Comparison of ENCODE assay signal across 8 cellular contexts in genomic region chr14:22870811-22871199, GRCh38. TPM values are rescaled to one million over a fixed set of nuclear protein-coding genes. Genes with fewer than 3 reads are reported as not detected.
DNase-seq lines count a peak whose midpoint lies in the region; ATAC-seq, FAIRE-seq and TF ChIP-seq lines count a peak whose summit lies in the region.

No MANE protein-coding gene starts in this region.

- H3K9me3 ChIP-seq in kidney (ENCODE audit: control insufficient read depth in 1 of 2, low read length in 2 of 2) (no peaks in the 10 kb centered on the region), thyroid gland (no peaks in the 10 kb centered on the region)

- intact Hi-C loops in kidney (cut with DNase I) (no loop called here), thyroid gland (cut with DNase I) (no loop called here), head of caudate nucleus (cut with DNase I) (no loop called here)

- H3K4me1 ChIP-seq in kidney (ENCODE audit: control insufficient read depth in 1 of 2, insufficient read depth in 1 of 2, low read depth in 1 of 2, low read length in 2 of 2) (peaks cover 6 to 12% of the 10 kb centered on the region in 2 donors), thyroid gland (peaks cover 14 to 28% of the 10 kb centered on the region in 2 donors)

- ATAC-seq in GM19463 (IDR thresholded peaks at IDR 0.05; ENCODE audit: unreplicated experiment) (peak; percentile 26), HG03520 (IDR thresholded peaks at IDR 0.05; ENCODE audit: unreplicated experiment) (peak; percentile 42)

- H3K9ac ChIP-seq in kidney (ENCODE audit: low read length in 2 of 2): peak overlapping the region; percentile 39 to 47

- H3K27me3 ChIP-seq in thyroid gland: no peaks in the 10 kb centered on the region

- no peaks in the 10 kb centered on the region for H3K27me3 Mint-ChIP-seq in activated naive CD8-positive, alpha-beta T cell treated with anti-CD3 and anti-CD28 coated beads for 36 hours

- peak overlapping the region; percentile 89 for H3K4me3 Mint-ChIP-seq in activated naive CD8-positive, alpha-beta T cell treated with anti-CD3 and anti-CD28 coated beads for 36 hours

- peak overlapping the region; percentile 99 for H3K27ac Mint-ChIP-seq in activated naive CD8-positive, alpha-beta T cell treated with anti-CD3 and anti-CD28 coated beads for 36 hours

- 6 to 11% methylated on average over 1 of the region's 1 CpG for WGBS in thyroid gland, 2 donors

- H3K4me1 Mint-ChIP-seq in activated naive CD8-positive, alpha-beta T cell treated with anti-CD3 and anti-CD28 coated beads for 36 hours: peaks cover 29% of the 10 kb centered on the region

- DNase-seq in AG10803 (ENCODE audit: low read depth) (no peak), kidney (no peak), thyroid gland (no peak), head of caudate nucleus (no peak), NCI-H2081 (lab: John Stamatoyannopoulos, UW) (no peak)
- DNase-seq in activated naive CD8-positive, alpha-beta T cell treated with anti-CD3 and anti-CD28 coated beads for 36 hours: no peak

- TF ChIP-seq CTCF in AG10803 (conservative IDR thresholded peaks at IDR 0.05; ENCODE audit: low read length) (no peak), kidney (IDR thresholded peaks at IDR 0.05; ENCODE audit: borderline replicate concordance, extremely low read depth, insufficient read depth) (no peak), thyroid gland (IDR thresholded peaks at IDR 0.05) (no peak)

- H3K9me3 Mint-ChIP-seq in activated naive CD8-positive, alpha-beta T cell treated with anti-CD3 and anti-CD28 coated beads for 36 hours: no peaks in the 10 kb centered on the region

- no peak for TF ChIP-seq POLR2A in thyroid gland (IDR thresholded peaks at IDR 0.05)

- H3K27ac ChIP-seq in kidney (ENCODE audit: low read depth in 2 of 2, low read length in 2 of 2) (peak overlapping the region; percentile 98 to 99), thyroid gland (peak overlapping the region; percentile 96 to 100 (median 97))

- no peak for FAIRE-seq in kidney (lab: Jason Lieb, UNC)

- H3K4me3 ChIP-seq in AG10803 (ENCODE audit: low read length) (peak overlapping the region; percentile 82), kidney (ENCODE audit: low read length in 2 of 2) (peak overlapping the region; percentile 63 to 75), thyroid gland (replicated peaks in 1 of 3) (peak overlapping the region in 1 of 3 donors; percentile 99)

- H3K36me3 Mint-ChIP-seq in activated naive CD8-positive, alpha-beta T cell treated with anti-CD3 and anti-CD28 coated beads for 36 hours: peaks cover 1% of the 10 kb centered on the region

- peaks cover 17 to 28% of the 10 kb centered on the region in 2 donors for H3K36me3 ChIP-seq in kidney (ENCODE audit: control insufficient read depth in 1 of 2, insufficient read depth in 2 of 2, low read length in 2 of 2)
- peaks cover 22 to 25% of the 10 kb centered on the region in 2 donors for H3K36me3 ChIP-seq in thyroid gland

RNA-seq across cellular contexts. Expression of gene LRP10, which starts 0.7 kb away (rescaled TPM):
- total RNA-seq in activated naive CD8-positive, alpha-beta T cell treated with anti-CD3 and anti-CD28 coated beads for 36 hours: 10 to 100 TPM; 17.6 to 18.7 TPM
- 207 TPM for total RNA-seq in kidney
- polyA plus RNA-seq in kidney (ENCODE audit: insufficient read depth, low read depth, low replicate concordance): 74.7 TPM
- total RNA-seq in thyroid gland: 100 to 1,000 TPM; 107 to 143 (median 121) TPM

RNA-seq across cellular contexts. Expression of gene REM2, which starts 12.2 kb away (rescaled TPM):
- under 1 TPM; 0.14 to 0.19 TPM for total RNA-seq in activated naive CD8-positive, alpha-beta T cell treated with anti-CD3 and anti-CD28 coated beads for 36 hours
- 0.63 TPM for total RNA-seq in kidney
- polyA plus RNA-seq in kidney (ENCODE audit: insufficient read depth, low read depth, low replicate concordance): 0.77 TPM
- total RNA-seq in thyroid gland: 1 to 10 TPM in 1 of 4 donors, under 1 TPM in 2, not detected in 1; 0.54 to 1.2 (median 0.89) TPM

RNA-seq across cellular contexts. Expression of gene MMP14, which starts 34.4 kb away (rescaled TPM):
- total RNA-seq in activated naive CD8-positive, alpha-beta T cell treated with anti-CD3 and anti-CD28 coated beads for 36 hours: 1 to 10 TPM; 1.1 to 1.8 TPM
- total RNA-seq in kidney: 108 TPM
- polyA plus RNA-seq in kidney (ENCODE audit: insufficient read depth, low read depth, low replicate concordance): 30.1 TPM
- 100 to 1,000 TPM in 1 of 4 donors, 10 to 100 TPM in 3; 59.7 to 119 (median 88.5) TPM for total RNA-seq in thyroid gland

RNA-seq across cellular contexts. Expression of gene MRPL52, which starts 41.1 kb away (rescaled TPM):
- total RNA-seq in activated naive CD8-positive, alpha-beta T cell treated with anti-CD3 and anti-CD28 coated beads for 36 hours: 100 to 1,000 TPM; 154 to 170 TPM
- total RNA-seq in kidney (74.3 TPM), thyroid gland (100 to 1,000 TPM in 2 of 4 donors, 10 to 100 TPM in 2; 43.7 to 166 (median 76.3) TPM)
- polyA plus RNA-seq in kidney (ENCODE audit: insufficient read depth, low read depth, low replicate concordance): 255 TPM

RNA-seq across cellular contexts. Expression of gene RBM23, which starts 48.1 kb away (rescaled TPM):
- total RNA-seq in activated naive CD8-positive, alpha-beta T cell treated with anti-CD3 and anti-CD28 coated beads for 36 hours: 10 to 100 TPM; 66.2 to 67.2 TPM
- total RNA-seq in kidney (93.6 TPM), thyroid gland (1,000 to 10,000 TPM in 2 of 4 donors, 100 to 1,000 TPM in 2; 157 to 1,409 (median 683) TPM)
- polyA plus RNA-seq in kidney (ENCODE audit: insufficient read depth, low read depth, low replicate concordance): 44.8 TPM

Comparison
In these comparisons a context has a peak if more than half of its experiments do, and no peak if none do; other contexts are left out.
1. RNA of gene LRP10, which starts 0.7 kb away (total RNA-seq): 207 TPM in kidney (single experiment) and 107 to 143 TPM in thyroid gland; 17.6 to 18.7 TPM in activated naive CD8-positive, alpha-beta T cell treated with anti-CD3 and anti-CD28 coated beads for 36 hours; every median in the first group is over 4 times any median in the second.
2. RNA of gene MMP14, which starts 34.4 kb away (total RNA-seq): 108 TPM in kidney (single experiment) and 59.7 to 119 TPM in thyroid gland; 1.1 to 1.8 TPM in activated naive CD8-positive, alpha-beta T cell treated with anti-CD3 and anti-CD28 coated beads for 36 hours; every median in the first group is over 10 times any median in the second.